Comparison of ENCODE assay signal across 16 cellular contexts in the genomic region with DNA sequence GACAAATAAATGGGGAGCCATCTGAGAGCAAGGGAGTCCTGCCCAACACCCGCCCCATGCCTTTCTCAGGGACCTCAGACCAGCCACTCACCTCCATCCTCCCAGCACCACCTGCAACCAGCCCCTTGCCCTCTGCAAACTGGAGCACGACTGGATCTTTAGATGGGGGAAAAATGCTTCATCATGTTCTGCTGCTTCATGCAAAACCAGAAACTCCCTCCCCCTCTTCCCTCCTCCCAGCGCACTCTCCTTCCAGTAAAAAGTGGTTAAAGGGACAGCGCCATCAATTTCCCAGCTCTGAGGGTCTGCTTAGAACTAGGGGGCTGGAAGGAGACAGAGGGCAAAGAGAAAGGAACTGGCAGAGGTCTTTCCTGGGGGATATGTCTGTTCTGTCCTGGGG. TPM values are rescaled to one million over a fixed set of nuclear protein-coding genes. Genes with fewer than 3 reads are reported as not detected.
DNase-seq lines count a peak whose midpoint lies in the region; ATAC-seq, FAIRE-seq and TF ChIP-seq lines count a peak whose summit lies in the region.
"Had no signal": no experiment of that assay in that cellular context is flagged by ENCODE, and none has a peak within 500 bp of the region (broad histone marks: within the 10 kb centered on the region; RNA-seq: fewer than 3 reads in every experiment).

No MANE protein-coding gene starts in this region.

- CTCF ChIA-PET in A549 (lab: Yijun Ruan, JAX): interaction anchor here (1.5 kb wide), 1 partner anchor 9 kb away, joined by 4 read pairs; no protein-coding TSS in a partner anchor

- 0 out of 3 replicates have a peak overlapping the region, but pooled peaks have one; percentile 1 for H3K4me3 ChIP-seq in A549
- H3K4me3 ChIP-seq: colonic mucosa, GM23248 had no signal

- peak overlapping the region; percentile 59 for H3K4me3 Mint-ChIP-seq in dendritic cell treated with granulocyte-macrophage colony-stimulating factor and Interleukin-4, amounts not matched to agents 40 ng/mL and 50 ng/mL, for 4 days
- H3K4me3 Mint-ChIP-seq in progenitor cell of endocrine pancreas (ENCODE audit: low read depth): no peak overlapping the region
- H3K4me3 Mint-ChIP-seq: stimulated activated memory B cell treated with anti-CD40 and anti-IgM and Interleukin-4, amounts not matched to agents 10 μg/mL and 1 μg/mL and 100 μg/mL, for 72 hours had no signal

- no peaks in the 10 kb centered on the region for H3K9me3 ChIP-seq in A549
- H3K9me3 ChIP-seq: colonic mucosa had no signal

- peaks cover 29% of the 10 kb centered on the region for H3K4me1 ChIP-seq in A549
- H3K4me1 ChIP-seq: colonic mucosa had no signal

- H3K27ac ChIP-seq in A549: peak overlapping the region in 1 of 2 experiments; percentile 53; a peak in 3 of 6 replicates
- H3K27ac ChIP-seq: colonic mucosa, GM23248 had no signal

- H3K27me3 Mint-ChIP-seq in dendritic cell treated with granulocyte-macrophage colony-stimulating factor and Interleukin-4, amounts not matched to agents 40 ng/mL and 50 ng/mL, for 4 days: peaks cover 73% of the 10 kb centered on the region
- H3K27me3 Mint-ChIP-seq in progenitor cell of endocrine pancreas: peaks cover 75% of the 10 kb centered on the region

- no peak for TF ChIP-seq RAD21 in A549 (conservative IDR thresholded peaks at IDR 0.05 in 1 of 2, IDR thresholded peaks at IDR 0.05 in 1 of 2)

- TF ChIP-seq EP300 in A549 (IDR thresholded peaks at IDR 0.05): no peak

- 13% methylated on average over 4 of the region's 4 CpGs for WGBS in A549 (ENCODE audit: missing lambda C conversion rate)

- intact Hi-C loops in dendritic cell treated with granulocyte-macrophage colony-stimulating factor and Interleukin-4, amounts not matched to agents 40 ng/mL and 50 ng/mL, for 4 days (cut with micrococcal nuclease): loop anchor here (5.0 kb wide), 1 partner anchor 91 kb away; the partner anchor contains the start of gene AP1B1
- intact Hi-C loops in left ventricle myocardium superior (cut with micrococcal nuclease): no loop called here

- ATAC-seq in A549: peak; percentile 37 to 51; a peak in 4 of 6 replicates
- no peak for ATAC-seq in left ventricle myocardium superior
- ATAC-seq in activated CD4-positive, CD25-positive, alpha-beta regulatory T cell treated with anti-CD3 and anti-CD28 coated beads, Interleukin-2, amount 50 U/mL, for 24 hours: no peak
- no peak for ATAC-seq in HG02981 (IDR thresholded peaks at IDR 0.05; ENCODE audit: unreplicated experiment)
- ATAC-seq: stimulated activated memory B cell treated with anti-CD40 and anti-IgM and Interleukin-4, amounts not matched to agents 10 μg/mL and 1 μg/mL and 100 μg/mL, for 72 hours had no signal

- TF ChIP-seq CTCF in A549 (IDR thresholded peaks at IDR 0.05) (no peak), progenitor cell of endocrine pancreas (IDR thresholded peaks at IDR 0.05; ENCODE audit: unreplicated experiment) (no peak)

- H3K4me1 Mint-ChIP-seq in dendritic cell treated with granulocyte-macrophage colony-stimulating factor and Interleukin-4, amounts not matched to agents 40 ng/mL and 50 ng/mL, for 4 days (ENCODE audit: low read depth): peaks cover 38% of the 10 kb centered on the region
- H3K4me1 Mint-ChIP-seq in progenitor cell of endocrine pancreas (ENCODE audit: low read depth): peaks cover 13% of the 10 kb centered on the region

- TF ChIP-seq POLR2A in A549 (IDR thresholded peaks at IDR 0.05; ENCODE audit: low read length): no peak

- no peaks in the 10 kb centered on the region for H3K36me3 Mint-ChIP-seq in dendritic cell treated with granulocyte-macrophage colony-stimulating factor and Interleukin-4, amounts not matched to agents 40 ng/mL and 50 ng/mL, for 4 days (ENCODE audit: low read depth)
- H3K36me3 Mint-ChIP-seq in progenitor cell of endocrine pancreas (ENCODE audit: insufficient read depth): peaks cover 2% of the 10 kb centered on the region
- H3K36me3 Mint-ChIP-seq: CD4-positive, CD25-positive, alpha-beta regulatory T cell; stimulated activated memory B cell treated with anti-CD40 and anti-IgM and Interleukin-4, amounts not matched to agents 10 μg/mL and 1 μg/mL and 100 μg/mL, for 72 hours had no signal

- FAIRE-seq in A549 (lab: Jason Lieb, UNC): no peak
- FAIRE-seq: RCC 7860, urothelium cell line had no signal

- H3K27ac Mint-ChIP-seq in dendritic cell treated with granulocyte-macrophage colony-stimulating factor and Interleukin-4, amounts not matched to agents 40 ng/mL and 50 ng/mL, for 4 days: peak overlapping the region; percentile 7
- H3K27ac Mint-ChIP-seq in progenitor cell of endocrine pancreas: no peak overlapping the region
- H3K27ac Mint-ChIP-seq: CD4-positive, CD25-positive, alpha-beta regulatory T cell; stimulated activated memory B cell treated with anti-CD40 and anti-IgM and Interleukin-4, amounts not matched to agents 10 μg/mL and 1 μg/mL and 100 μg/mL, for 72 hours had no signal

- peak in 1 of 2 experiments; percentile 32 for DNase-seq in A549 (ENCODE audit: low read depth in 1 of 2, low spot score in 1 of 2)
- DNase-seq in DMS79 (lab: John Stamatoyannopoulos, UW): peak; percentile 47
- peak; percentile 66 for DNase-seq in NCI-H2227 (lab: John Stamatoyannopoulos, UW; ENCODE audit: unreplicated experiment)
- DNase-seq in left ventricle myocardium superior: no peak
- DNase-seq in progenitor cell of endocrine pancreas (ENCODE audit: low spot score, unreplicated experiment): no peak
- DNase-seq: colonic mucosa, NCI-H345 had no signal

- POLR2A ChIA-PET in A549 (lab: Yijun Ruan, JAX): no interaction called here

- no peaks in the 10 kb centered on the region for H3K9me3 Mint-ChIP-seq in dendritic cell treated with granulocyte-macrophage colony-stimulating factor and Interleukin-4, amounts not matched to agents 40 ng/mL and 50 ng/mL, for 4 days
- peaks cover 3% of the 10 kb centered on the region for H3K9me3 Mint-ChIP-seq in progenitor cell of endocrine pancreas (ENCODE audit: low read depth)
- H3K9me3 Mint-ChIP-seq: stimulated activated memory B cell treated with anti-CD40 and anti-IgM and Interleukin-4, amounts not matched to agents 10 μg/mL and 1 μg/mL and 100 μg/mL, for 72 hours had no signal

- peak overlapping the region; percentile 76 for H3K4me2 ChIP-seq in A549

TF ChIP-seq in A549, 52 proteins besides CTCF, POLR2A, EP300 and RAD21:
- no peak for TF ChIP-seq CEBPB (IDR thresholded peaks at IDR 0.05)
- no peak for TF ChIP-seq JUN (IDR thresholded peaks at IDR 0.05)
- no peak for TF ChIP-seq HEYL (CRISPR knock-in tag; IDR thresholded peaks at IDR 0.05)
- TF ChIP-seq MAFK (IDR thresholded peaks at IDR 0.05; ENCODE audit: partially characterized antibody): no peak
- no peak for TF ChIP-seq POLR2AphosphoS2 (conservative IDR thresholded peaks at IDR 0.05; ENCODE audit: low read length)
- no peak for TF ChIP-seq RARB (CRISPR knock-in tag; IDR thresholded peaks at IDR 0.05)
- TF ChIP-seq KDM1A (IDR thresholded peaks at IDR 0.05; ENCODE audit: low read depth): no peak
- no peak for TF ChIP-seq SREBF2 (IDR thresholded peaks at IDR 0.05)
- TF ChIP-seq, protein P1, sequence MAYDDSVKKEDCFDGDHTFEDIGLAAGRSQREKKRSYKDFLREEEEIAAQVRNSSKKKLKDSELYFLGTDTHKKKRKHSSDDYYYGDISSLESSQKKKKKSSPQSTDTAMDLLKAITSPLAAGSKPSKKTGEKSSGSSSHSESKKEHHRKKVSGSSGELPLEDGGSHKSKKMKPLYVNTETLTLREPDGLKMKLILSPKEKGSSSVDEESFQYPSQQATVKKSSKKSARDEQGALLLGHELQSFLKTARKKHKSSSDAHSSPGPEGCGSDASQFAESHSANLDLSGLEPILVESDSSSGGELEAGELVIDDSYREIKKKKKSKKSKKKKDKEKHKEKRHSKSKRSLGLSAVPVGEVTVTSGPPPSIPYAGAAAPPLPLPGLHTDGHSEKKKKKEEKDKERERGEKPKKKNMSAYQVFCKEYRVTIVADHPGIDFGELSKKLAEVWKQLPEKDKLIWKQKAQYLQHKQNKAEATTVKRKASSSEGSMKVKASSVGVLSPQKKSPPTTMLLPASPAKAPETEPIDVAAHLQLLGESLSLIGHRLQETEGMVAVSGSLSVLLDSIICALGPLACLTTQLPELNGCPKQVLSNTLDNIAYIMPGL (CRISPR knock-in tag; IDR thresholded peaks at IDR 0.05; ENCODE audit: borderline replicate concordance): no peak
- no peak for TF ChIP-seq FOSB (CRISPR knock-in tag; IDR thresholded peaks at IDR 0.05)
- TF ChIP-seq, protein P2, sequence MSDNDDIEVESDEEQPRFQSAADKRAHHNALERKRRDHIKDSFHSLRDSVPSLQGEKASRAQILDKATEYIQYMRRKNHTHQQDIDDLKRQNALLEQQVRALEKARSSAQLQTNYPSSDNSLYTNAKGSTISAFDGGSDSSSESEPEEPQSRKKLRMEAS (IDR thresholded peaks at IDR 0.05): no peak
- no peak for TF ChIP-seq NR3C1 (IDR thresholded peaks at IDR 0.05)
- TF ChIP-seq CHD4 (IDR thresholded peaks at IDR 0.05; ENCODE audit: borderline replicate concordance): no peak

RNA-seq across cellular contexts. Expression of gene NEFH, which starts 2.1 kb away (rescaled TPM):
- polyA plus RNA-seq in A549 (2011; rRNA removed) (0.04 and 0.06 TPM in 2 replicates), A549 (2017; fragmentation: RNase III; extraction: RNeasy Plus Mini Kit Qiagen cat#74134 plus additional on column Dnase treatment) (0.21 to 0.29 TPM (median 0.23 TPM) in 3 replicates)
- 0.08 and 0.09 TPM in 2 replicates for polyA plus RNA-seq in A549 (2012; cell fraction: cytosol; rRNA removed)
- polyA plus RNA-seq in A549 (2012; cell fraction: nucleus; rRNA removed): 0.06 and 0.10 TPM in 2 replicates
- polyA minus RNA-seq in A549 (2011; rRNA and poly(A)+ RNA removed): 0.05 TPM in 1 of 2 replicates, not detected in the other
- total RNA-seq in left ventricle myocardium superior (0.12 TPM), progenitor cell of endocrine pancreas (0.69 and 0.80 TPM in 2 replicates)

RNA-seq across cellular contexts. Expression of gene RFPL1, which starts 39.5 kb away (rescaled TPM):
- not detected in 2 replicates for polyA plus RNA-seq in A549 (2011; rRNA removed)
- not detected in 2 replicates for polyA plus RNA-seq in A549 (2012; cell fraction: cytosol; rRNA removed)
- polyA plus RNA-seq in A549 (2012; cell fraction: nucleus; rRNA removed): not detected in 2 replicates
- not detected in 3 replicates for polyA plus RNA-seq in A549 (2017; fragmentation: RNase III; extraction: RNeasy Plus Mini Kit Qiagen cat#74134 plus additional on column Dnase treatment)
- polyA minus RNA-seq in A549 (2011; rRNA and poly(A)+ RNA removed): not detected in 2 replicates
- not detected for total RNA-seq in left ventricle myocardium superior
- total RNA-seq in progenitor cell of endocrine pancreas: 0.22 TPM in 1 of 2 replicates, not detected in the other
- total RNA-seq: CD4-positive, CD25-positive, alpha-beta regulatory T cell; colonic mucosa; GM23248; T-helper 1 cell treated with Interleukin-12 subunit alpha and Interleukin-12 subunit beta and Interleukin-4 antibody, amounts not matched to agents 30 ng/mL and 1 ng/mL, for 36 hours had no signal
- polyA plus RNA-seq: CD4-positive, CD25-positive, alpha-beta regulatory T cell; GM23248 had no signal

Comparison
In these comparisons a context has a peak if more than half of its experiments do, and no peak if none do; other contexts are left out.
1. ATAC-seq: peak in A549 (2 of 2); none in left ventricle myocardium superior (single experiment), activated CD4-positive, CD25-positive, alpha-beta regulatory T cell treated with anti-CD3 and anti-CD28 coated beads, Interleukin-2, amount 50 U/mL, for 24 hours (0 of 2) and HG02981 (single experiment).
2. DNase-seq: peak in DMS79 (single experiment) and NCI-H2227 (single experiment); none in left ventricle myocardium superior (single experiment) and progenitor cell of endocrine pancreas (single experiment).